ENCODE assay signal across 9 cellular contexts in the genomic region with DNA sequence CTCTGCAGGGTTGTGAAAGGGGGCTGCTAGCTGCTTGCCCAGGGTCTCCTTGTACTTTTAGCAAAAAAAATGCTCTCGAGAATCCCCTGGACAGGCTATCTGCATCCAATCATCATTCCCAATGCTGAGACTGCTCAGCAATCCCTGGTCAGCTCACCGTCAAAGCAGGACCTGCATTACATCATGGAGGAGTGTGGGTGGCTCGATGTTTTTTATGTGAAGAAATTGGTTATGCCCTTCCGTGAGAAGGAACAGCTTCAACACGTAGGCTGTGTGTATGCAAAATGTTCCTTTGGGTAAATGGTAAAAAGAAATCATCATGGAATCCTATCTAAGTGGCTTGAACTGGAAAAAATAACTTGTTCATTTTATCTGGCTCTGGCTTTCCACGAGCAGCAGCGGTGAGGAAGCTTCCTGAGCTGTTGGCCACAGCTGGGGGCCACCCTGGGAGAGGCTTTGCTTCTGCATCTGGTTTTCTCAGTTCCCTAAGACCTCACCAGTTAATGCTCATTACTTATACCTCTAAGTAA.
DNase-seq lines count a peak whose midpoint lies in the region; ATAC-seq and TF ChIP-seq lines count a peak whose summit lies in the region.
"Had no signal": no experiment of that assay in that cellular context is flagged by ENCODE, and none has a peak within 500 bp of the region (broad histone marks: within the 10 kb centered on the region; RNA-seq: fewer than 3 reads in every experiment).

No MANE protein-coding gene starts in this region.

- peaks cover 99% of the 10 kb centered on the region for H3K4me1 Mint-ChIP-seq in osteocyte (ENCODE audit: unreplicated experiment)

- no peaks in the 10 kb centered on the region for H3K9me3 ChIP-seq in IMR-90 (ENCODE audit: control insufficient read depth, insufficient read depth, low read length)

- TF ChIP-seq POLR2A in IMR-90 (IDR thresholded peaks at IDR 0.05; ENCODE audit: low read depth, low read length) = no peak

- peak; percentile 54 for ATAC-seq in GM19043 (IDR thresholded peaks at IDR 0.05; ENCODE audit: low read depth, unreplicated experiment)
- no peak for ATAC-seq in IMR-90 (ENCODE audit: low read depth)

- H3K79me1 ChIP-seq in IMR-90 (ENCODE audit: low read depth in 1 of 2, low read length in 2 of 2) = peaks cover 23 to 45% of the 10 kb centered on the region in 2 experiments

- no peaks in the 10 kb centered on the region for H3K36me3 ChIP-seq in IMR-90 (ENCODE audit: control insufficient read depth, insufficient read depth, low read length)

- H2BK20ac ChIP-seq in IMR-90 (ENCODE audit: low read depth, low read length) = no peak overlapping the region

- DNase-seq in IMR-90 (peak; percentile 19), osteocyte (ENCODE audit: extremely low spot score, unreplicated experiment) (no peak), RPMI8226 (no peak), NCI-H226 (no peak), SW480 (ENCODE audit: low spot score) (no peak), EL (no peak)
- peak; percentile 51 for DNase-seq in activated naive CD4-positive, alpha-beta T cell treated with anti-CD3 and anti-CD28 coated beads, Interleukin-2, amount 50 U/mL, for 16 hours
- DNase-seq: NCI-H2081 treated with DMSO at 0.1 percent for 48 hours had no signal

- H2BK15ac ChIP-seq in IMR-90 (ENCODE audit: low read depth, low read length) = no peak overlapping the region

- no peaks in the 10 kb centered on the region for H3K27me3 Mint-ChIP-seq in osteocyte (ENCODE audit: unreplicated experiment)

- TF ChIP-seq CTCF in IMR-90 (conservative IDR thresholded peaks at IDR 0.05; ENCODE audit: low read depth, low read length) (no peak), osteocyte (IDR thresholded peaks at IDR 0.05) (no peak)

- H3K4me3 Mint-ChIP-seq in osteocyte (ENCODE audit: unreplicated experiment) = no peak overlapping the region

- peak overlapping the region; percentile 6; the same call in 1 of the 2 replicates for H4K91ac ChIP-seq in IMR-90 (ENCODE audit: insufficient read depth, low read depth, low read length)

- H3K27ac Mint-ChIP-seq in osteocyte (ENCODE audit: unreplicated experiment) = peak overlapping the region; percentile 77

- CTCF ChIA-PET in IMR-90 (lab: Yijun Ruan, JAX) = interaction anchor here (0.8 kb wide), 1 partner anchor 14 kb away, joined by 3 read pairs; no protein-coding TSS in a partner anchor

- no peak overlapping the region for H3K4me3 ChIP-seq in IMR-90 (ENCODE audit: insufficient read depth, low read depth, low read length)

- 0 out of 2 replicates have a peak overlapping the region, but pooled peaks have one; percentile 2 for H3K14ac ChIP-seq in IMR-90 (replicated peaks; ENCODE audit: low read depth, low read length)

- BruUV-seq in IMR-90 (replicated peaks; lab: Mats Ljungman, UMichigan) = no TSS peak

- H3K4me2 ChIP-seq in IMR-90 (ENCODE audit: low read depth, low read length) = no peak overlapping the region

- H4K20me1 ChIP-seq in IMR-90 (ENCODE audit: insufficient read depth, low read length) = 0 out of 2 replicates have a peak, but pooled peaks cover 3% of the 10 kb centered on the region

- H4K5ac ChIP-seq in IMR-90 (ENCODE audit: low read depth, low read length) = no peak overlapping the region; the same call in 1 of the 2 replicates

- H3K4me1 ChIP-seq in IMR-90 (ENCODE audit: control insufficient read depth, insufficient read depth, low read length) = peaks cover 45% of the 10 kb centered on the region

- H4K8ac ChIP-seq in IMR-90 (ENCODE audit: low read depth in 2 of 2, low read length in 2 of 2) = no peak overlapping the region

- in situ Hi-C loops in IMR-90 (cut with MboI; ENCODE audit: low sequenced_read_pairs) = no loop called here

- dilution Hi-C loops in IMR-90 (cut with HindIII; ENCODE audit: low sequenced_read_pairs, unreplicated experiment) = no loop called here

- no peak overlapping the region for H3K9ac ChIP-seq in IMR-90 (ENCODE audit: low read depth, low read length)

- no peak overlapping the region; the same call in 1 of the 2 replicates for H2AK5ac ChIP-seq in IMR-90 (ENCODE audit: low read depth, low read length)

- POLR2A ChIA-PET in IMR-90 (lab: Charles Lee; ENCODE audit: unreplicated experiment) = interaction anchor here (0.6 kb wide), 1 partner anchor 1930 kb away, joined by 3 read pairs; no protein-coding TSS in a partner anchor

- H3K9me1 ChIP-seq in IMR-90 (ENCODE audit: insufficient read depth, low read length) = peaks cover 12% of the 10 kb centered on the region

- no peak for TF ChIP-seq RAD21 in IMR-90 (IDR thresholded peaks at IDR 0.05; ENCODE audit: low read length)

- no peak overlapping the region for H2BK120ac ChIP-seq in IMR-90 (ENCODE audit: low read depth, low read length)

- intact Hi-C loops in IMR-90 (cut with micrococcal nuclease) = no loop called here

- H3K4ac ChIP-seq in IMR-90 (ENCODE audit: low read depth, low read length) = no peak overlapping the region

- no peak overlapping the region for H2AK9ac ChIP-seq in IMR-90 (replicated peaks; ENCODE audit: low read depth, low read length, poor library complexity)

- no peaks in the 10 kb centered on the region for H3K9me3 Mint-ChIP-seq in osteocyte (ENCODE audit: unreplicated experiment)

- no peak overlapping the region for H3K56ac ChIP-seq in IMR-90 (ENCODE audit: extremely low read depth, insufficient read depth, low read length)

- no peak overlapping the region for H3K23ac ChIP-seq in IMR-90 (ENCODE audit: low read depth, low read length)

- peak overlapping the region; percentile 51; the same call in 1 of the 2 replicates for H3K18ac ChIP-seq in IMR-90 (ENCODE audit: low read depth, low read length)

- no peak overlapping the region for H2AFZ ChIP-seq in IMR-90 (replicated peaks; ENCODE audit: low read length, poor library complexity)

- H3K36me3 Mint-ChIP-seq in osteocyte (ENCODE audit: unreplicated experiment) = no peaks in the 10 kb centered on the region

- H3K27ac ChIP-seq in IMR-90 (ENCODE audit: insufficient read depth, low read length) = no peak overlapping the region

- H3K27me3 ChIP-seq in IMR-90 (ENCODE audit: control insufficient read depth, insufficient read depth, low read length) = no peaks in the 10 kb centered on the region

- WGBS in IMR-90 (ENCODE audit: extremely low coverage in 2 of 2, insufficient read length in 1 of 2), 2 experiments = 100% methylated on average over 1 of the region's 7 CpGs; no CpG with 5 or more reads in 1 of the 2 experiments

- H2BK5ac ChIP-seq in IMR-90 (ENCODE audit: low read depth, low read length, poor library complexity, severe bottlenecking) = no peak overlapping the region

TF ChIP-seq in IMR-90, 13 proteins besides CTCF, POLR2A, EP300 and RAD21:
- TF ChIP-seq MAFK (IDR thresholded peaks at IDR 0.05; ENCODE audit: low read depth, low read length) (no peak), SMC3 (IDR thresholded peaks at IDR 0.05; ENCODE audit: low read depth, low read length) (no peak), CHD1 (IDR thresholded peaks at IDR 0.05; ENCODE audit: low read depth, low read length) (no peak), RCOR1 (IDR thresholded peaks at IDR 0.05; ENCODE audit: insufficient replicate concordance, low read length) (no peak)
- TF ChIP-seq, protein P1, sequence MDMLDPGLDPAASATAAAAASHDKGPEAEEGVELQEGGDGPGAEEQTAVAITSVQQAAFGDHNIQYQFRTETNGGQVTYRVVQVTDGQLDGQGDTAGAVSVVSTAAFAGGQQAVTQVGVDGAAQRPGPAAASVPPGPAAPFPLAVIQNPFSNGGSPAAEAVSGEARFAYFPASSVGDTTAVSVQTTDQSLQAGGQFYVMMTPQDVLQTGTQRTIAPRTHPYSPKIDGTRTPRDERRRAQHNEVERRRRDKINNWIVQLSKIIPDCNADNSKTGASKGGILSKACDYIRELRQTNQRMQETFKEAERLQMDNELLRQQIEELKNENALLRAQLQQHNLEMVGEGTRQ (IDR thresholded peaks at IDR 0.05; ENCODE audit: low read depth, low read length) = no peak

Comparison
In these comparisons a context has a peak if more than half of its experiments do, and no peak if none do; other contexts are left out.
1. DNase-seq: peak in IMR-90 (single experiment) and activated naive CD4-positive, alpha-beta T cell treated with anti-CD3 and anti-CD28 coated beads, Interleukin-2, amount 50 U/mL, for 16 hours (single experiment); none in osteocyte (single experiment), RPMI8226 (single experiment), NCI-H226 (single experiment), SW480 (single experiment) and EL (single experiment).